24 cellular contexts compared by ENCODE assay signal in the genomic region with DNA sequence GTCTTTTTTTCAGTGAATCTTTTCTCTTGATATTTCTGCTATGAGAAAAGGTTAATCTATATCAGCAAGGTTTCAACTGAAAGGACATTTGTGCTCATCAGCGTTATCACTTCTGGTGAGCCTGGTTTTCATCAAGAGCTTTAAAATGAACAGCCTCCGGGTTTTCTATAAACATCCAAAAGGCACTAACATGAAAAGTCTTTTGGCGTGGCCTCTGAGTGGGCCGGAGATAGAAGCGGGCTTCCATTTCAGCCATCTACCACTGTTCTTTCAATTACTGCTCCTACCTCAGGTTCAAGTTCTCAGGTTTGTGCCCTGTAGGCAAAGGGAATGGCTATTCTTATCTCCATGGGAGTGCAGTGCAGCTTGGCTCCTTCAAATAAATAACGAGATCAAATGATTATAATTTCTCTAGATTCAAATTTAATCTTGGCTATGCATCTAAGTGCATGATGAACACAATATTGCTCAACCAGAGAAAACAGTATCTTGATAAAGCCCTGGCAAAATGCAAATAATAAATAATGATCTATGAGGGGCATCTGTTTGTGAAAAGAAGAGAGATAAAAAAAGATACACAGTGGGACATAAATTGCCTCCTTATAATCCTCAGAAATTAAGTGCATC.
"Had no signal": no experiment of that assay in that cellular context is flagged by ENCODE, and none has a peak within 500 bp of the region (broad histone marks: within the 10 kb centered on the region; RNA-seq: fewer than 3 reads in every experiment).

No MANE protein-coding gene starts in this region.

- H3K27me3 Mint-ChIP-seq: brain; natural killer cell treated with Interleukin-12 subunit alpha and Interleukin-12 subunit beta and Interleukin-15 and Interleukin-18, amount 100 ng/mL, for 72 hours; stimulated activated memory B cell treated with anti-CD40 and anti-IgM and Interleukin-4, amounts not matched to agents 10 μg/mL and 1 μg/mL and 100 μg/mL, for 72 hours; type B pancreatic cell had no signal

- H3K27ac Mint-ChIP-seq: activated naive CD4-positive, alpha-beta T cell treated with anti-CD3 and anti-CD28 coated beads for 36 hours; mesothelial cell of epicardium; natural killer cell treated with Interleukin-12 subunit alpha and Interleukin-12 subunit beta and Interleukin-15 and Interleukin-18, amount 100 ng/mL, for 72 hours; stimulated activated memory B cell treated with anti-CD40 and anti-IgM and Interleukin-4, amounts not matched to agents 10 μg/mL and 1 μg/mL and 100 μg/mL, for 72 hours; type B pancreatic cell had no signal

- DNase-seq: activated CD4-positive, alpha-beta T cell treated with anti-CD3 and anti-CD28 coated beads, Interleukin-2, amount 50 U/mL, for 1 hour; activated CD4-positive, CD25-positive, alpha-beta regulatory T cell treated with anti-CD3 and anti-CD28 coated beads, Interleukin-2, amount 50 U/mL, for 72 hours; activated CD8-positive, alpha-beta memory T cell treated with anti-CD3 and anti-CD28 coated beads, Interleukin-2, amount 50 U/mL, for 4 hours; activated naive CD4-positive, alpha-beta T cell treated with anti-CD3 and anti-CD28 coated beads for 36 hours; activated T-cell treated with anti-CD3 and anti-CD28 coated beads, Interleukin-2, amount 50 U/mL, for 4 hours; anterior cingulate cortex; central memory CD4-positive, alpha-beta T cell; colonic mucosa; foreskin melanocyte; glutamatergic neuron; hypothalamus; islet precursor cell; left colon; spleen; stimulated activated CD4-positive, alpha-beta T cell treated with anti-CD3 and anti-CD28 coated beads, Interleukin-4, amount 100 ng/mL, for 4 hours; testis had no signal

- H3K4me3 Mint-ChIP-seq: activated naive CD4-positive, alpha-beta T cell treated with anti-CD3 and anti-CD28 coated beads for 36 hours; activated T-cell treated with anti-CD3 and anti-CD28 coated beads, Interleukin-2, amount 50 U/mL, for 4 hours; mesothelial cell of epicardium; natural killer cell treated with Interleukin-12 subunit alpha and Interleukin-12 subunit beta and Interleukin-15 and Interleukin-18, amount 100 ng/mL, for 72 hours; stimulated activated memory B cell treated with anti-CD40 and anti-IgM and Interleukin-4, amounts not matched to agents 10 μg/mL and 1 μg/mL and 100 μg/mL, for 72 hours; type B pancreatic cell had no signal

- H3K4me1 ChIP-seq: colonic mucosa, spleen, testis had no signal

- H3K4me3 ChIP-seq: colonic mucosa, lung, spleen, testis had no signal

- H3K36me3 ChIP-seq: colonic mucosa, neutrophil, spleen had no signal

- H3K9me3 Mint-ChIP-seq: activated naive CD4-positive, alpha-beta T cell treated with anti-CD3 and anti-CD28 coated beads for 36 hours; type B pancreatic cell had no signal

- H3K9me3 ChIP-seq: colonic mucosa, neutrophil, spleen, testis had no signal

- H3K27me3 ChIP-seq: colonic mucosa, neutrophil, spleen, testis had no signal

- H3K4me1 Mint-ChIP-seq: stimulated activated memory B cell treated with anti-CD40 and anti-IgM and Interleukin-4, amounts not matched to agents 10 μg/mL and 1 μg/mL and 100 μg/mL, for 72 hours had no signal

- H3K27ac ChIP-seq: colonic mucosa, neutrophil, spleen, testis, VCaP had no signal

- H3K36me3 Mint-ChIP-seq: brain; mesothelial cell of epicardium; natural killer cell treated with Interleukin-12 subunit alpha and Interleukin-12 subunit beta and Interleukin-15 and Interleukin-18, amount 100 ng/mL, for 72 hours; stimulated activated memory B cell treated with anti-CD40 and anti-IgM and Interleukin-4, amounts not matched to agents 10 μg/mL and 1 μg/mL and 100 μg/mL, for 72 hours; type B pancreatic cell had no signal
